ENCODE assay signal across 16 cellular contexts in genomic region chr6:53134601-53135235, GRCh38. TPM values are rescaled to one million over a fixed set of nuclear protein-coding genes. Genes with fewer than 3 reads are reported as not detected.
"Had no signal": no experiment of that assay in that cellular context is flagged by ENCODE, and none has a peak within 500 bp of the region (broad histone marks: within the 10 kb centered on the region; RNA-seq: fewer than 3 reads in every experiment).

No MANE protein-coding gene starts in this region.

- H3K27me3 ChIP-seq: cardiac muscle cell, colonic mucosa had no signal

- H3K27ac ChIP-seq: cardiac muscle cell, colonic mucosa, upper lobe of right lung had no signal

- ATAC-seq: activated T-cell treated with anti-CD3 and anti-CD28 coated beads, Interleukin-2, amount 50 U/mL, for 72 hours; upper lobe of right lung had no signal

- H3K27ac Mint-ChIP-seq: activated CD4-positive, alpha-beta memory T cell treated with anti-CD3 and anti-CD28 coated beads, Interleukin-2, amount 10 ng/mL, durations not matched to agents 7 days and 5 days; activated T-cell treated with anti-CD3 and anti-CD28 coated beads, Interleukin-2, amount 50 U/mL, for 72 hours; stimulated activated naive CD8-positive, alpha-beta T cell treated with anti-CD3 and anti-CD28 coated beads, Interleukin-15, Interleukin-2, amounts not matched to agents 100 ng/mL and 50 ng/mL, for 24 hours; T-helper 1 cell treated with Interleukin-12 subunit alpha and Interleukin-12 subunit beta and Interleukin-4 antibody, amounts not matched to agents 30 μg/mL and 1 μg/mL, for 36 hours had no signal

- H3K36me3 ChIP-seq: cardiac muscle cell, colonic mucosa, upper lobe of right lung had no signal

- DNase-seq: activated CD4-positive, alpha-beta memory T cell treated with anti-CD3 and anti-CD28 coated beads, Interleukin-2, amount 10 ng/mL, durations not matched to agents 7 days and 5 days; activated CD4-positive, alpha-beta T cell treated with anti-CD3 and anti-CD28 coated beads for 1 hour; activated gamma-delta T cell treated with Interleukin-2 at 50 U/mL for 16 hours; activated T-cell treated with anti-CD3 and anti-CD28 coated beads, Interleukin-2, amount 50 U/mL, for 72 hours; colonic mucosa; stimulated activated CD4-positive, alpha-beta T cell treated with anti-CD3 and anti-CD28 coated beads, Interleukin-4, amount 100 ng/mL, for 24 hours; upper lobe of right lung had no signal

- H3K4me3 ChIP-seq: cardiac muscle cell, colonic mucosa, upper lobe of right lung had no signal

- H3K4me3 Mint-ChIP-seq: activated CD4-positive, alpha-beta memory T cell treated with anti-CD3 and anti-CD28 coated beads, Interleukin-2, amount 10 ng/mL, durations not matched to agents 7 days and 5 days; activated T-cell treated with anti-CD3 and anti-CD28 coated beads, Interleukin-2, amount 50 U/mL, for 72 hours; stimulated activated naive CD8-positive, alpha-beta T cell treated with anti-CD3 and anti-CD28 coated beads, Interleukin-15, Interleukin-2, amounts not matched to agents 100 ng/mL and 50 ng/mL, for 24 hours; T-helper 1 cell treated with Interleukin-12 subunit alpha and Interleukin-12 subunit beta and Interleukin-4 antibody, amounts not matched to agents 30 μg/mL and 1 μg/mL, for 36 hours had no signal

- H3K4me1 ChIP-seq: colonic mucosa, upper lobe of right lung had no signal

- H3K9me3 Mint-ChIP-seq: activated CD4-positive, alpha-beta memory T cell treated with anti-CD3 and anti-CD28 coated beads, Interleukin-2, amount 10 ng/mL, durations not matched to agents 7 days and 5 days; activated T-cell treated with anti-CD3 and anti-CD28 coated beads, Interleukin-2, amount 50 U/mL, for 72 hours; stimulated activated naive CD8-positive, alpha-beta T cell treated with anti-CD3 and anti-CD28 coated beads, Interleukin-15, Interleukin-2, amounts not matched to agents 100 ng/mL and 50 ng/mL, for 24 hours; T-helper 1 cell treated with Interleukin-12 subunit alpha and Interleukin-12 subunit beta and Interleukin-4 antibody, amounts not matched to agents 30 μg/mL and 1 μg/mL, for 36 hours had no signal

- H3K4me1 Mint-ChIP-seq: activated CD4-positive, alpha-beta memory T cell treated with anti-CD3 and anti-CD28 coated beads, Interleukin-2, amount 10 ng/mL, durations not matched to agents 7 days and 5 days had no signal

- H3K9me3 ChIP-seq: colonic mucosa, upper lobe of right lung had no signal

RNA-seq across cellular contexts. Expression of gene GCM1, which starts 13.9 kb away (rescaled TPM):
- total RNA-seq: cardiac muscle cell, colonic mucosa, kidney epithelial cell, osteocyte, pulmonary artery endothelial cell, temporal lobe, upper lobe of right lung had no signal
- polyA plus RNA-seq: cardiac muscle cell, liver, neural cell had no signal
